Comparison of ENCODE assay signal across 12 cellular contexts in the genomic region with DNA sequence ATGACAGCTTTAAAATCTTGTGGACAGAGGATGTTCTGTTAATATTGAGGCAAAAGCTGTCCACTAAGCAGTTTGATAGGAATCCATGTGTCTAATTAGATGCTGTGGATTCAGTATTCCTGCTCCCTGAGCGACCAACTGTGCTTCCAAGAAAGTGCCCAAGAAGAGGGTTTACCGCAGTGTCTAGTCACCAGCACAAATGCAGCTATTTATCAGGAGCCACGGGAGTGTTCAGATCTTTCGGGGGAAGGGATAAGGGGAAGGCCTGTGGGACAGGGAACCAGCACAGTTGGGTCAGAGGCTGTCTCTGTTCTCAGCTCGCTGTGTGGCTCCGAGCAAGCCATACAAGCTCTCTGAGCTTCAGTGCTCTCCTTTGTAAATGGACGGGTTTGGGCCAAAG.
A peak's percentile ranks its signal among the peaks of the same experiment; 100 is the strongest.
DNase-seq lines count a peak whose midpoint lies in the region; ATAC-seq and TF ChIP-seq lines count a peak whose summit lies in the region.
"Had no signal": no experiment of that assay in that cellular context is flagged by ENCODE, and none has a peak within 500 bp of the region (broad histone marks: within the 10 kb centered on the region; RNA-seq: fewer than 3 reads in every experiment).

No MANE protein-coding gene starts in this region.

- H3K36me3 Mint-ChIP-seq in Caco-2 (ENCODE audit: insufficient read depth, unreplicated experiment): peaks cover 50% of the 10 kb centered on the region
- H3K36me3 Mint-ChIP-seq: naive B cell had no signal

- no TSS peak for BruUV-seq in Caco-2 (replicated peaks; lab: Mats Ljungman, UMichigan)

- DNase-seq in AG04450 (ENCODE audit: low read depth, low spot score) (no peak), colonic mucosa (no peak), prostate gland (ENCODE audit: low spot score) (no peak), Caco-2 (no peak), iPS-NIHi11 (ENCODE audit: low spot score) (no peak)
- DNase-seq in stimulated activated naive CD8-positive, alpha-beta T cell treated with anti-CD3 and anti-CD28 coated beads, Interleukin-15, Interleukin-2, amounts not matched to agents 100 U/mL and 50 U/mL, for 24 hours: no peak
- DNase-seq: activated B cell treated with CpG ODN at 0.5 μM for 24 hours, DMS79 treated with DMSO at 0.1 percent for 48 hours, naive B cell had no signal

- TF ChIP-seq CTCF in AG04450 (IDR thresholded peaks at IDR 0.05; ENCODE audit: low read depth, low read length) (no peak), colonic mucosa (IDR thresholded peaks at IDR 0.05) (no peak), prostate gland (IDR thresholded peaks at IDR 0.05) (no peak), Caco-2 (IDR thresholded peaks at IDR 0.05; ENCODE audit: insufficient read depth in 1 of 2, low read depth in 1 of 2, low read length in 1 of 2, severe bottlenecking in 1 of 2, unreplicated experiment in 1 of 2) (no peak)

- H3K9me3 ChIP-seq in AG04450 (ENCODE audit: control insufficient read depth, insufficient read depth, low read length) (peaks cover 17% of the 10 kb centered on the region), colonic mucosa (no peaks in the 10 kb centered on the region), prostate gland (no peaks in the 10 kb centered on the region), Caco-2 (no peaks in the 10 kb centered on the region)

- 60% methylated on average over 7 of the region's 7 CpGs for WGBS in prostate gland

- H3K9ac ChIP-seq in colonic mucosa (ENCODE audit: low read depth in 2 of 2, low read length in 2 of 2): peak overlapping the region in 1 of 2 donors; percentile 43

- H3K27me3 Mint-ChIP-seq in Caco-2 (ENCODE audit: insufficient read depth, unreplicated experiment): no peaks in the 10 kb centered on the region

- no peaks in the 10 kb centered on the region for H3K9me3 Mint-ChIP-seq in Caco-2 (ENCODE audit: unreplicated experiment)
- H3K9me3 Mint-ChIP-seq: activated B cell treated with CpG ODN at 0.5 μM for 24 hours, IgD-negative memory B cell, naive B cell had no signal

- H3K27ac Mint-ChIP-seq in Caco-2 (ENCODE audit: unreplicated experiment): no peak overlapping the region
- H3K27ac Mint-ChIP-seq: activated B cell treated with CpG ODN at 0.5 μM for 24 hours, IgD-negative memory B cell, naive B cell had no signal

- intact Hi-C loops in colonic mucosa (cut with DNase I) (no loop called here), prostate gland (cut with DNase I) (loop anchor here (2.0 kb wide), 1 partner anchor 36 kb away; no protein-coding TSS in a partner anchor), Caco-2 (cut with micrococcal nuclease; ENCODE audit: unreplicated experiment) (no loop called here)

- no peak overlapping the region for H3K4me3 Mint-ChIP-seq in Caco-2 (ENCODE audit: unreplicated experiment)
- H3K4me3 Mint-ChIP-seq: activated B cell treated with CpG ODN at 0.5 μM for 24 hours, IgD-negative memory B cell, naive B cell had no signal

- peak overlapping the region; percentile 92 for H3K27ac ChIP-seq in AG04450 (ENCODE audit: low read depth, low read length)
- peak overlapping the region; percentile 37 for H3K27ac ChIP-seq in colonic mucosa
- H3K27ac ChIP-seq in layer of hippocampus (ENCODE audit: low read depth, low read length): peak overlapping the region; percentile 81
- peak overlapping the region; percentile 57 to 61 for H3K27ac ChIP-seq in prostate gland

- CTCF ChIA-PET in AG04450 (lab: Charles Lee) (interaction anchor here (3.0 to 8.9 kb wide), 3 partner anchors 37 to 180 kb away, joined by 14 to 164 read pairs (median 68); a partner anchor contains a TSS), Caco-2 (lab: Charles Lee) (interaction anchor here (1.5 to 3.8 kb wide), 2 partner anchors 57 to 181 kb away, joined by 6 to 21 read pairs; no protein-coding TSS in a partner anchor)

- peaks cover 30% of the 10 kb centered on the region for H3K4me1 Mint-ChIP-seq in Caco-2 (ENCODE audit: low read depth, unreplicated experiment)
- H3K4me1 Mint-ChIP-seq: activated B cell treated with CpG ODN at 0.5 μM for 24 hours, IgD-negative memory B cell had no signal

- TF ChIP-seq POLR2A in prostate gland (IDR thresholded peaks at IDR 0.05): no peak

- H3K36me3 ChIP-seq in colonic mucosa: peaks cover 4% of the 10 kb centered on the region
- no peaks in the 10 kb centered on the region for H3K36me3 ChIP-seq in prostate gland
- H3K36me3 ChIP-seq in Caco-2 (ENCODE audit: control insufficient read depth, insufficient read depth, low read length): no peaks in the 10 kb centered on the region; the same call in 1 of the 2 replicates

- no peaks in the 10 kb centered on the region for H3K4me1 ChIP-seq in colonic mucosa
- peaks cover 13% of the 10 kb centered on the region for H3K4me1 ChIP-seq in prostate gland (replicated peaks)
- peaks cover 30% of the 10 kb centered on the region for H3K4me1 ChIP-seq in Caco-2

- POLR2A ChIA-PET in AG04450 (lab: Yijun Ruan, JAX): interaction anchor here (0.7 to 1.2 kb wide), 4 partner anchors 17 to 102 kb away, joined by 3 to 4 read pairs (median 3); no protein-coding TSS in a partner anchor
- POLR2A ChIA-PET in Caco-2 (lab: Charles Lee): no interaction called here

- no peak for ATAC-seq in GM19467 (IDR thresholded peaks at IDR 0.05; ENCODE audit: unreplicated experiment)
- ATAC-seq in stimulated activated naive CD8-positive, alpha-beta T cell treated with anti-CD3 and anti-CD28 coated beads, Interleukin-15, Interleukin-2, amounts not matched to agents 100 U/mL and 50 U/mL, for 24 hours: no peak

- H3K4me3 ChIP-seq in AG04450 (ENCODE audit: low read depth, low read length) (no peak overlapping the region), colonic mucosa (no peak overlapping the region), prostate gland (no peak overlapping the region), Caco-2 (ENCODE audit: low read depth, low read length) (no peak overlapping the region)

- H3K27me3 ChIP-seq in AG04450 (ENCODE audit: control insufficient read depth, insufficient read depth, low read length) (no peaks in the 10 kb centered on the region), colonic mucosa (no peaks in the 10 kb centered on the region), layer of hippocampus (ENCODE audit: control insufficient read depth, insufficient read depth, low read length) (no peaks in the 10 kb centered on the region), prostate gland (replicated peaks; ENCODE audit: insufficient read depth) (no peaks in the 10 kb centered on the region), Caco-2 (replicated peaks; ENCODE audit: control insufficient read depth, insufficient read depth, low read length) (no peaks in the 10 kb centered on the region)

Comparison
In these comparisons a context has a peak if more than half of its experiments do, and no peak if none do; other contexts are left out.
1. H3K27ac ChIP-seq: peak in every context shown above with its lines; median percentile 92 in AG04450; 81 in layer of hippocampus; 59 in prostate gland; 37 in colonic mucosa.